1 cellular context compared by ENCODE assay signal in genomic region chr10:48656241-48656921, GRCh38.
TF ChIP-seq lines count a peak whose summit lies in the region.

No MANE protein-coding gene starts in this region.

TF ChIP-seq in K562, 482 proteins besides CTCF, POLR2A, EP300 and RAD21 (continued from another document and continues in another):
- TF ChIP-seq CREB3 (tag; conservative IDR thresholded peaks at IDR 0.05; ENCODE audit: low read depth) (no peak), GABPB2 (CRISPR knock-in tag; conservative IDR thresholded peaks at IDR 0.05) (no peak), CCNT2 (IDR thresholded peaks at IDR 0.05; ENCODE audit: borderline replicate concordance, extremely low read depth, insufficient read length, low read depth, low read length) (peak; percentile 79), PCBP2 (IDR thresholded peaks at IDR 0.05; ENCODE audit: low read depth, low read length, poor library complexity, severe bottlenecking) (no peak), CAMTA2 (CRISPR knock-in tag; conservative IDR thresholded peaks at IDR 0.05) (no peak), HMG20B (CRISPR knock-in tag; IDR thresholded peaks at IDR 0.05) (no peak), ZNF408 (CRISPR knock-in tag; IDR thresholded peaks at IDR 0.05; ENCODE audit: low read depth) (no peak), XRCC4 (IDR thresholded peaks at IDR 0.05; ENCODE audit: extremely low read depth, insufficient read depth, insufficient read length) (no peak), ZFP36 (IDR thresholded peaks at IDR 0.05; ENCODE audit: low read depth, low read length, partially characterized antibody) (no peak), FUS (optimal IDR thresholded peaks at IDR 0.05; ENCODE audit: low read depth, low read length) (peak; percentile 43), ZNF311 (CRISPR knock-in tag; IDR thresholded peaks at IDR 0.05) (no peak), NONO (IDR thresholded peaks at IDR 0.05; ENCODE audit: low read depth in 2 of 2, low read length in 1 of 2) (peak in 1 of 2 experiments; percentile 96; a peak in 2 of 4 replicates), ZNF274 (IDR thresholded peaks at IDR 0.05; ENCODE audit: borderline replicate concordance, low read depth, low read length) (no peak), RBFOX2 (IDR thresholded peaks at IDR 0.05; ENCODE audit: low read depth, low read length) (peak; percentile 53), RBM25 (IDR thresholded peaks at IDR 0.05; ENCODE audit: low read depth, low read length, severe bottlenecking) (peak; percentile 75), RB1 (IDR thresholded peaks at IDR 0.05; ENCODE audit: low read depth) (peak; percentile 100), MTA3 (IDR thresholded peaks at IDR 0.05; ENCODE audit: borderline replicate concordance) (peak; percentile 89), YY1 (IDR thresholded peaks at IDR 0.05; ENCODE audit: borderline replicate concordance in 1 of 3, control insufficient read depth in 1 of 3, extremely low read depth in 1 of 3, insufficient read depth in 3 of 3, insufficient read length in 1 of 3, insufficient replicate concordance in 2 of 3, low read depth in 1 of 3, low read length in 2 of 3) (peak in 2 of 3 experiments; percentile 79 to 81), ELF1 (tag; IDR thresholded peaks at IDR 0.05) (peak; percentile 94), ETV6 (IDR thresholded peaks at IDR 0.05; ENCODE audit: borderline replicate concordance in 1 of 2, low read depth in 2 of 2, low read length in 1 of 2) (peak in 1 of 2 experiments; percentile 41; a peak in 1 of 4 replicates), ETV6 (CRISPR knock-in tag; IDR thresholded peaks at IDR 0.05; ENCODE audit: borderline replicate concordance) (no peak), ZNF124 (CRISPR knock-in tag; IDR thresholded peaks at IDR 0.05) (no peak), REST (CRISPR knock-in tag; IDR thresholded peaks at IDR 0.05; ENCODE audit: low read depth) (no peak), SMARCA5 (IDR thresholded peaks at IDR 0.05) (no peak), SMC3 (conservative IDR thresholded peaks at IDR 0.05; ENCODE audit: insufficient read depth, low read depth, low read length) (peak; percentile 97), ATF4 (CRISPR knock-in tag; IDR thresholded peaks at IDR 0.05) (no peak), UBTF (IDR thresholded peaks at IDR 0.05; ENCODE audit: borderline replicate concordance in 1 of 2, low read depth in 2 of 2, low read length in 2 of 2) (peak in 1 of 2 experiments; percentile 89; a peak in 2 of 4 replicates), KDM4B (IDR thresholded peaks at IDR 0.05; ENCODE audit: borderline replicate concordance in 2 of 2, low read depth in 1 of 2) (0 out of 4 replicates have a peak, but pooled peaks of 1 of the 2 experiments have one; percentile 78), CREBBP (IDR thresholded peaks at IDR 0.05; ENCODE audit: low read depth, low read length) (no peak), ZNF57 (CRISPR knock-in tag; IDR thresholded peaks at IDR 0.05) (no peak), ZFX (CRISPR knock-in tag; IDR thresholded peaks at IDR 0.05) (peak; percentile 48; the same call in 1 of the 2 replicates), ZNF165 (CRISPR knock-in tag; IDR thresholded peaks at IDR 0.05; ENCODE audit: borderline replicate concordance) (no peak), ZNF449 (CRISPR knock-in tag; IDR thresholded peaks at IDR 0.05) (no peak), CCAR2 (IDR thresholded peaks at IDR 0.05; ENCODE audit: low read depth, low read length) (no peak), BRF2 (IDR thresholded peaks at IDR 0.05; ENCODE audit: borderline replicate concordance, insufficient read depth, insufficient read length) (no peak), ILK (tag; IDR thresholded peaks at IDR 0.05; ENCODE audit: borderline replicate concordance, low read depth) (no peak), SREBF1 (IDR thresholded peaks at IDR 0.05; ENCODE audit: borderline replicate concordance, low read depth, low read length) (peak; percentile 47; the same call in 1 of the 2 replicates), TBP (optimal IDR thresholded peaks at IDR 0.05; ENCODE audit: low read depth, low read length) (peak; percentile 16)
- TF ChIP-seq, protein P1, sequence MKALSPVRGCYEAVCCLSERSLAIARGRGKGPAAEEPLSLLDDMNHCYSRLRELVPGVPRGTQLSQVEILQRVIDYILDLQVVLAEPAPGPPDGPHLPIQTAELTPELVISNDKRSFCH (CRISPR knock-in tag; IDR thresholded peaks at IDR 0.05) = no peak
- TF ChIP-seq, protein P1 (tag; IDR thresholded peaks at IDR 0.05) = peak; percentile 69; the same call in 1 of the 2 replicates
- TF ChIP-seq, protein P2, sequence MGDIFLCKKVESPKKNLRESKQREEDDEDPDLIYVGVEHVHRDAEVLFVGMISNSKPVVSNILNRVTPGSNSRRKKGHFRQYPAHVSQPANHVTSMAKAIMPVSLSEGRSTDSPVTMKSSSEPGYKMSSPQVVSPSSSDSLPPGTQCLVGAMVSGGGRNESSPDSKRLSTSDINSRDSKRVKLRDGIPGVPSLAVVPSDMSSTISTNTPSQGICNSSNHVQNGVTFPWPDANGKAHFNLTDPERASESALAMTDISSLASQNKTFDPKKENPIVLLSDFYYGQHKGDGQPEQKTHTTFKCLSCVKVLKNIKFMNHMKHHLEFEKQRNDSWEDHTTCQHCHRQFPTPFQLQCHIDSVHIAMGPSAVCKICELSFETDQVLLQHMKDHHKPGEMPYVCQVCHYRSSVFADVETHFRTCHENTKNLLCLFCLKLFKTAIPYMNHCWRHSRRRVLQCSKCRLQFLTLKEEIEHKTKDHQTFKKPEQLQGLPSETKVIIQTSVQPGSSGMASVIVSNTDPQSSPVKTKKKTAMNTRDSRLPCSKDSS (IDR thresholded peaks at IDR 0.05; ENCODE audit: low read depth, partially characterized antibody) = no peak
- TF ChIP-seq, protein P3, sequence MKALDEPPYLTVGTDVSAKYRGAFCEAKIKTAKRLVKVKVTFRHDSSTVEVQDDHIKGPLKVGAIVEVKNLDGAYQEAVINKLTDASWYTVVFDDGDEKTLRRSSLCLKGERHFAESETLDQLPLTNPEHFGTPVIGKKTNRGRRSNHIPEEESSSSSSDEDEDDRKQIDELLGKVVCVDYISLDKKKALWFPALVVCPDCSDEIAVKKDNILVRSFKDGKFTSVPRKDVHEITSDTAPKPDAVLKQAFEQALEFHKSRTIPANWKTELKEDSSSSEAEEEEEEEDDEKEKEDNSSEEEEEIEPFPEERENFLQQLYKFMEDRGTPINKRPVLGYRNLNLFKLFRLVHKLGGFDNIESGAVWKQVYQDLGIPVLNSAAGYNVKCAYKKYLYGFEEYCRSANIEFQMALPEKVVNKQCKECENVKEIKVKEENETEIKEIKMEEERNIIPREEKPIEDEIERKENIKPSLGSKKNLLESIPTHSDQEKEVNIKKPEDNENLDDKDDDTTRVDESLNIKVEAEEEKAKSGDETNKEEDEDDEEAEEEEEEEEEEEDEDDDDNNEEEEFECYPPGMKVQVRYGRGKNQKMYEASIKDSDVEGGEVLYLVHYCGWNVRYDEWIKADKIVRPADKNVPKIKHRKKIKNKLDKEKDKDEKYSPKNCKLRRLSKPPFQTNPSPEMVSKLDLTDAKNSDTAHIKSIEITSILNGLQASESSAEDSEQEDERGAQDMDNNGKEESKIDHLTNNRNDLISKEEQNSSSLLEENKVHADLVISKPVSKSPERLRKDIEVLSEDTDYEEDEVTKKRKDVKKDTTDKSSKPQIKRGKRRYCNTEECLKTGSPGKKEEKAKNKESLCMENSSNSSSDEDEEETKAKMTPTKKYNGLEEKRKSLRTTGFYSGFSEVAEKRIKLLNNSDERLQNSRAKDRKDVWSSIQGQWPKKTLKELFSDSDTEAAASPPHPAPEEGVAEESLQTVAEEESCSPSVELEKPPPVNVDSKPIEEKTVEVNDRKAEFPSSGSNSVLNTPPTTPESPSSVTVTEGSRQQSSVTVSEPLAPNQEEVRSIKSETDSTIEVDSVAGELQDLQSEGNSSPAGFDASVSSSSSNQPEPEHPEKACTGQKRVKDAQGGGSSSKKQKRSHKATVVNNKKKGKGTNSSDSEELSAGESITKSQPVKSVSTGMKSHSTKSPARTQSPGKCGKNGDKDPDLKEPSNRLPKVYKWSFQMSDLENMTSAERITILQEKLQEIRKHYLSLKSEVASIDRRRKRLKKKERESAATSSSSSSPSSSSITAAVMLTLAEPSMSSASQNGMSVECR (CRISPR knock-in tag; IDR thresholded peaks at IDR 0.05) = no peak
- TF ChIP-seq, protein P4, sequence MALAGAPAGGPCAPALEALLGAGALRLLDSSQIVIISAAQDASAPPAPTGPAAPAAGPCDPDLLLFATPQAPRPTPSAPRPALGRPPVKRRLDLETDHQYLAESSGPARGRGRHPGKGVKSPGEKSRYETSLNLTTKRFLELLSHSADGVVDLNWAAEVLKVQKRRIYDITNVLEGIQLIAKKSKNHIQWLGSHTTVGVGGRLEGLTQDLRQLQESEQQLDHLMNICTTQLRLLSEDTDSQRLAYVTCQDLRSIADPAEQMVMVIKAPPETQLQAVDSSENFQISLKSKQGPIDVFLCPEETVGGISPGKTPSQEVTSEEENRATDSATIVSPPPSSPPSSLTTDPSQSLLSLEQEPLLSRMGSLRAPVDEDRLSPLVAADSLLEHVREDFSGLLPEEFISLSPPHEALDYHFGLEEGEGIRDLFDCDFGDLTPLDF (CRISPR knock-in tag; IDR thresholded peaks at IDR 0.05) = peak; percentile 72; the same call in 1 of the 2 replicates
